Comparison of ENCODE assay signal across 8 cellular contexts in the genomic region with DNA sequence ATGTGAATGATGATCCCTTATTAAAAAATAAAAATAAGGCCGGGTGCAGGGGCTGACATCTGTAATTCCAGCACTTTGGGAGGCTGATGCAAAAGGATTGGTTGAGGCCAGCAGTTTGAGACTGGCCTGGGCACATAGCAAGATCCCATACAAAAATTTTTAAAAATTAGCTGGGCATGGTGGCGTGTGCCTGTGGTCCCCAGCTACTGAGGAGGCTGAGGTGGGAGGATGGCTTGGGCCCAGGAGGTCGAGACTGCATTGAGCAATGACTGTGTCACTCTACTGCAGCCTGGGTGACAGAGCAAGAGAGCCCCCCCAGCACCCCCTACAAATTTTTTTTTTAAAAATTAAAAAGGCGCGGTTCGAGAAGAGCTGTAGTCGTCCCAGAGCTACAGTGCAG. TPM values are rescaled to one million over a fixed set of nuclear protein-coding genes. Genes with fewer than 3 reads are reported as not detected.
DNase-seq lines count a peak whose midpoint lies in the region; ATAC-seq and TF ChIP-seq lines count a peak whose summit lies in the region.

No MANE protein-coding gene starts in this region.

- peaks cover 16% of the 10 kb centered on the region for H3K4me1 Mint-ChIP-seq in activated T-helper 1 cell treated with anti-CD3 and anti-CD28 coated beads, Interleukin-12 subunit alpha, Interleukin-12 subunit beta, Interleukin-2, Interleukin-4 antibody, amounts not matched to agents 30 ng/mL and 10 ng/mL and 1 ng/mL, durations not matched to agents 14 hours and 24 hours and 36 hours (ENCODE audit: low read depth)
- H3K4me1 Mint-ChIP-seq in stimulated activated effector memory CD8-positive, alpha-beta T cell treated with anti-CD3 and anti-CD28 coated beads, Interleukin-12 subunit alpha, Interleukin-12 subunit beta, amount 100 ng/mL, for 72 hours = peaks cover 26% of the 10 kb centered on the region

- H3K4me3 ChIP-seq in HUES64 (ENCODE audit: low read length) (peak overlapping the region; percentile 65), iPS-20b (ENCODE audit: low read length) (peak overlapping the region; percentile 89)

- no peaks in the 10 kb centered on the region for H3K27me3 ChIP-seq in HUES64 (ENCODE audit: insufficient read depth, low read length)
- H3K27me3 ChIP-seq in iPS-20b (ENCODE audit: insufficient read depth, low read length) = no peaks in the 10 kb centered on the region; the same call in 1 of the 2 replicates
- H3K27me3 ChIP-seq in foreskin keratinocyte = no peaks in the 10 kb centered on the region

- no peak overlapping the region for H3K27ac Mint-ChIP-seq in activated T-helper 1 cell treated with anti-CD3 and anti-CD28 coated beads, Interleukin-12 subunit alpha, Interleukin-12 subunit beta, Interleukin-2, Interleukin-4 antibody, amounts not matched to agents 30 ng/mL and 10 ng/mL and 1 ng/mL, durations not matched to agents 14 hours and 24 hours and 36 hours
- H3K27ac Mint-ChIP-seq in stimulated activated effector memory CD8-positive, alpha-beta T cell treated with anti-CD3 and anti-CD28 coated beads, Interleukin-12 subunit alpha, Interleukin-12 subunit beta, amount 100 ng/mL, for 72 hours = peak overlapping the region; percentile 26

- ATAC-seq in stimulated activated effector memory CD8-positive, alpha-beta T cell treated with anti-CD3 and anti-CD28 coated beads, Interleukin-12 subunit alpha, Interleukin-12 subunit beta, amount 100 ng/mL, for 72 hours = no peak
- ATAC-seq in foreskin keratinocyte (no peak), GM18519 (IDR thresholded peaks at IDR 0.05; ENCODE audit: low FRiP score, unreplicated experiment) (no peak), GM18909 (IDR thresholded peaks at IDR 0.05; ENCODE audit: poor library complexity, unreplicated experiment) (no peak)

- no peak for TF ChIP-seq CTCF in foreskin keratinocyte (conservative IDR thresholded peaks at IDR 0.05)

- no peak for DNase-seq in activated T-helper 1 cell treated with anti-CD3 and anti-CD28 coated beads, Interleukin-12 subunit alpha, Interleukin-12 subunit beta, Interleukin-2, Interleukin-4 antibody, amounts not matched to agents 30 ng/mL and 10 ng/mL and 1 ng/mL, durations not matched to agents 14 hours and 24 hours and 36 hours (ENCODE audit: low spot score)
- no peak for DNase-seq in stimulated activated effector memory CD8-positive, alpha-beta T cell treated with anti-CD3 and anti-CD28 coated beads, Interleukin-12 subunit alpha, Interleukin-12 subunit beta, amount 100 ng/mL, for 72 hours (ENCODE audit: low spot score in 2 of 2)
- DNase-seq in foreskin keratinocyte = no peak
- no peak for DNase-seq in NCI-H226

- peaks cover 8% of the 10 kb centered on the region for H3K36me3 Mint-ChIP-seq in activated T-helper 1 cell treated with anti-CD3 and anti-CD28 coated beads, Interleukin-12 subunit alpha, Interleukin-12 subunit beta, Interleukin-2, Interleukin-4 antibody, amounts not matched to agents 30 ng/mL and 10 ng/mL and 1 ng/mL, durations not matched to agents 14 hours and 24 hours and 36 hours (ENCODE audit: low read depth)
- peaks cover 28% of the 10 kb centered on the region for H3K36me3 Mint-ChIP-seq in stimulated activated effector memory CD8-positive, alpha-beta T cell treated with anti-CD3 and anti-CD28 coated beads, Interleukin-12 subunit alpha, Interleukin-12 subunit beta, amount 100 ng/mL, for 72 hours

- WGBS in HUES64 = 71% methylated on average over 7 of the region's 7 CpGs

- no peak overlapping the region; the same call in 1 of the 2 replicates for H3K9ac ChIP-seq in HUES64 (ENCODE audit: low read depth, low read length)
- H3K9ac ChIP-seq in iPS-20b (ENCODE audit: low read depth, low read length) = peak overlapping the region; percentile 75; the same call in 1 of the 2 replicates

- H3K36me3 ChIP-seq in HUES64 (ENCODE audit: insufficient read depth, low read length) (0 out of 2 replicates have a peak, but pooled peaks cover 4% of the 10 kb centered on the region), iPS-20b (ENCODE audit: insufficient read depth, low read depth, low read length) (peaks cover 10% of the 10 kb centered on the region; the same call in 1 of the 2 replicates)

- H3K4me3 Mint-ChIP-seq in activated T-helper 1 cell treated with anti-CD3 and anti-CD28 coated beads, Interleukin-12 subunit alpha, Interleukin-12 subunit beta, Interleukin-2, Interleukin-4 antibody, amounts not matched to agents 30 ng/mL and 10 ng/mL and 1 ng/mL, durations not matched to agents 14 hours and 24 hours and 36 hours = peak overlapping the region; percentile 83
- H3K4me3 Mint-ChIP-seq in stimulated activated effector memory CD8-positive, alpha-beta T cell treated with anti-CD3 and anti-CD28 coated beads, Interleukin-12 subunit alpha, Interleukin-12 subunit beta, amount 100 ng/mL, for 72 hours = peak overlapping the region; percentile 72

- H3K27me3 Mint-ChIP-seq in activated T-helper 1 cell treated with anti-CD3 and anti-CD28 coated beads, Interleukin-12 subunit alpha, Interleukin-12 subunit beta, Interleukin-2, Interleukin-4 antibody, amounts not matched to agents 30 ng/mL and 10 ng/mL and 1 ng/mL, durations not matched to agents 14 hours and 24 hours and 36 hours (ENCODE audit: insufficient read depth) = no peaks in the 10 kb centered on the region

- no peaks in the 10 kb centered on the region for H3K9me3 Mint-ChIP-seq in activated T-helper 1 cell treated with anti-CD3 and anti-CD28 coated beads, Interleukin-12 subunit alpha, Interleukin-12 subunit beta, Interleukin-2, Interleukin-4 antibody, amounts not matched to agents 30 ng/mL and 10 ng/mL and 1 ng/mL, durations not matched to agents 14 hours and 24 hours and 36 hours
- H3K9me3 Mint-ChIP-seq in stimulated activated effector memory CD8-positive, alpha-beta T cell treated with anti-CD3 and anti-CD28 coated beads, Interleukin-12 subunit alpha, Interleukin-12 subunit beta, amount 100 ng/mL, for 72 hours = no peaks in the 10 kb centered on the region

- H3K4me1 ChIP-seq in HUES64 (ENCODE audit: insufficient read depth, low read length) (peaks cover 13% of the 10 kb centered on the region; the same call in 1 of the 2 replicates), iPS-20b (ENCODE audit: insufficient read depth, low read length) (peaks cover 5% of the 10 kb centered on the region; the same call in 1 of the 2 replicates), foreskin keratinocyte (peaks cover 11% of the 10 kb centered on the region)

- intact Hi-C loops in activated T-helper 1 cell treated with anti-CD3 and anti-CD28 coated beads, Interleukin-12 subunit alpha, Interleukin-12 subunit beta, Interleukin-2, Interleukin-4 antibody, amounts not matched to agents 30 ng/mL and 10 ng/mL and 1 ng/mL, durations not matched to agents 14 hours and 24 hours and 36 hours (cut with micrococcal nuclease) = loop anchor here (2.0 to 5.0 kb wide), 5 partner anchors 77 to 862 kb away; partner anchors contain the start of genes LMTK2, SMURF1, TMEM130 and TRRAP

- H3K27ac ChIP-seq in HUES64 (ENCODE audit: low read depth, low read length) = no peak overlapping the region
- H3K27ac ChIP-seq in iPS-20b (ENCODE audit: low read length) = no peak overlapping the region
- H3K27ac ChIP-seq in foreskin keratinocyte = no peak overlapping the region

- H3K9me3 ChIP-seq in HUES64 (ENCODE audit: insufficient read depth, low read depth, low read length) (no peaks in the 10 kb centered on the region), iPS-20b (ENCODE audit: insufficient read depth, low read depth, low read length) (no peaks in the 10 kb centered on the region)

RNA-seq across cellular contexts. Expression of gene BRI3, which starts 1.2 kb away (rescaled TPM):
- polyA plus RNA-seq in HUES64 (2013, experiment 1 of 2) = 81.7 TPM
- 99.2 TPM for polyA plus RNA-seq in HUES64 (2013, experiment 2 of 2)
- 67.1 and 68.3 TPM in 2 replicates for total RNA-seq in activated T-helper 1 cell treated with anti-CD3 and anti-CD28 coated beads, Interleukin-12 subunit alpha, Interleukin-12 subunit beta, Interleukin-2, Interleukin-4 antibody, amounts not matched to agents 30 ng/mL and 10 ng/mL and 1 ng/mL, durations not matched to agents 14 hours and 24 hours and 36 hours
- total RNA-seq in foreskin keratinocyte = 60.4 and 62.7 TPM in 2 replicates
- 110 and 119 TPM in 2 replicates for polyA plus RNA-seq in foreskin keratinocyte

RNA-seq across cellular contexts. Expression of gene TECPR1, which starts 28.3 kb away (rescaled TPM):
- 6.6 TPM for polyA plus RNA-seq in HUES64 (2013, experiment 1 of 2)
- polyA plus RNA-seq in HUES64 (2013, experiment 2 of 2) = 7.0 TPM
- total RNA-seq in activated T-helper 1 cell treated with anti-CD3 and anti-CD28 coated beads, Interleukin-12 subunit alpha, Interleukin-12 subunit beta, Interleukin-2, Interleukin-4 antibody, amounts not matched to agents 30 ng/mL and 10 ng/mL and 1 ng/mL, durations not matched to agents 14 hours and 24 hours and 36 hours = 49.1 and 53.6 TPM in 2 replicates
- total RNA-seq in foreskin keratinocyte = 6.0 and 8.1 TPM in 2 replicates
- polyA plus RNA-seq in foreskin keratinocyte = 2.6 and 3.0 TPM in 2 replicates
